ENCODE assay signal across 28 cellular contexts in the genomic region with DNA sequence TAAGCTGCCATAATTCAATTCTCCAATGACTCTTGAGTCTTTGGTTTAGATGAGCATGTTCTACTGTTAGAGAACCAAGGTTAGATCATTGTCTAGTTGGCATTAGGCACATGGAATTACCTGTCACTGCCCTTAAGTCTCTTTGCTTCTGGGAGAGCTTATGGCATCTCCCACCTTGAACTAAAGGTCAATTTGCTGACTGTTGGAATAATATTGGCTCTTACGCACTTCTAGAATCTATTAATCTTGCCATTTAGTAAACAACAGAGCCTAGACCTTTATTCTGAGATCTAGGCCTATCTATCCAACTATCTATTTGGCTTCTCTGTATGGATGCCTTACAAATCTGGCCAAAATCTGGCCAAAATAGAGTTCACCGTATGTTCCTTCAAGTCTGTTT.
"Had no signal": no experiment of that assay in that cellular context is flagged by ENCODE, and none has a peak within 500 bp of the region (broad histone marks: within the 10 kb centered on the region; RNA-seq: fewer than 3 reads in every experiment).

No MANE protein-coding gene starts in this region.

- H3K4me3 ChIP-seq: colonic mucosa, coronary artery, dorsolateral prefrontal cortex, esophagus muscularis mucosa, esophagus squamous epithelium, gastrocnemius medialis, gastroesophageal sphincter, heart left ventricle, heart right ventricle had no signal

- FAIRE-seq: colon, endometrium, endothelial cell of umbilical vein, frontal cortex had no signal

- DNase-seq: colonic mucosa; cortex of kidney; dermis blood vessel endothelial cell; dorsolateral prefrontal cortex; effector CD4-positive, alpha-beta T cell; effector CD8-positive, alpha-beta T cell; effector memory CD4-positive, alpha-beta T cell; effector memory CD8-positive, alpha-beta T cell; endodermal cell; erythroblast; esophagus squamous epithelium; foreskin fibroblast; foreskin keratinocyte; foreskin melanocyte; gastrocnemius medialis; glutamatergic neuron; head of caudate nucleus; heart left ventricle; heart right ventricle had no signal

- ATAC-seq: effector memory CD8-positive, alpha-beta T cell; esophagus mucosa; foreskin keratinocyte; gastrocnemius medialis; gastroesophageal sphincter; heart left ventricle; heart right ventricle had no signal

- H3K9me3 ChIP-seq: colonic mucosa, esophagus squamous epithelium, gastrocnemius medialis had no signal

- H3K4me1 ChIP-seq: colonic mucosa, esophagus muscularis mucosa, esophagus squamous epithelium, foreskin keratinocyte, gastrocnemius medialis, gastroesophageal sphincter, heart left ventricle, heart right ventricle had no signal

- H3K36me3 ChIP-seq: colonic mucosa, esophagus muscularis mucosa, esophagus squamous epithelium, gastrocnemius medialis, gastroesophageal sphincter, heart left ventricle, heart right ventricle had no signal

- H3K27me3 ChIP-seq: colonic mucosa, esophagus muscularis mucosa, esophagus squamous epithelium, gastrocnemius medialis, gastroesophageal sphincter had no signal

- H3K27ac ChIP-seq: colonic mucosa, coronary artery, dorsolateral prefrontal cortex, epithelial cell of prostate, esophagus muscularis mucosa, esophagus squamous epithelium, foreskin keratinocyte, gastrocnemius medialis, gastroesophageal sphincter, heart left ventricle, heart right ventricle had no signal
